In the genomic region with DNA sequence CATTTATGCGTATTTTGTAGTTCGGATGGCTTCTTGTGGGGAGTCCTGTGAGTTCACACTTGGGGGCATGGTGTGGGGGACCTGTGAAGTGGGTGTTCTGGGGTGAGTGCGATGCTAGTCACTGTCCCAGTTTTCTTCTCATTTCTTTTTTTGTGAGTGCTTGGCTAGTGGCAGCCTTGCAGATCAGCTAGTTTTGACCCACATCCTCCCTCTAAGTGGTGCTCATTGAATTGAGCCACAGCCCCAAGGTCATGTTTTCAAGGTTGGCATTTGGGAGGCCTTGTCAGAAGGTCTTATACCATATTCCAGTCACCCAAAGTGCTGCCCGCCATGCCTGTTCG, we compare ENCODE assay signal across 11 cellular contexts. TPM values are rescaled to one million over a fixed set of nuclear protein-coding genes. Genes with fewer than 3 reads are reported as not detected.
DNase-seq lines count a peak whose midpoint lies in the region; ATAC-seq and TF ChIP-seq lines count a peak whose summit lies in the region.
"Had no signal": no experiment of that assay in that cellular context is flagged by ENCODE, and none has a peak within 500 bp of the region (broad histone marks: within the 10 kb centered on the region; RNA-seq: fewer than 3 reads in every experiment).

No MANE protein-coding gene starts in this region.

- WGBS in IMR-90 (ENCODE audit: extremely low coverage in 2 of 2, insufficient read length in 1 of 2), 2 experiments: no CpG with 5 or more reads among the region's 5 CpGs
- 90 to 96% (median 95%) methylated on average over 5 of the region's 5 CpGs for WGBS in ovary, 3 donors

- no peak for TF ChIP-seq RAD21 in IMR-90 (IDR thresholded peaks at IDR 0.05; ENCODE audit: low read length)

- H3K14ac ChIP-seq in IMR-90 (replicated peaks; ENCODE audit: low read depth, low read length): 0 out of 2 replicates have a peak overlapping the region, but pooled peaks have one; percentile 29

- in situ Hi-C loops in IMR-90 (cut with MboI; ENCODE audit: low sequenced_read_pairs): no loop called here

- H2AK9ac ChIP-seq in IMR-90 (replicated peaks; ENCODE audit: low read depth, low read length, poor library complexity): no peak overlapping the region

- CTCF ChIA-PET in IMR-90 (lab: Yijun Ruan, JAX): no interaction called here
- CTCF ChIA-PET in activated CD4-positive, alpha-beta T cell treated with anti-CD3 and anti-CD28 coated beads, Interleukin-2, amount 10 ng/mL, durations not matched to agents 7 days and 5 days (lab: Charles Lee): interaction anchor here (0.6 to 3.8 kb wide), 7 partner anchors 9 to 164 kb away, joined by 3 to 15 read pairs (median 5); a partner anchor contains a TSS

- H3K4me1 ChIP-seq in IMR-90 (ENCODE audit: control insufficient read depth, insufficient read depth, low read length): peaks cover 18% of the 10 kb centered on the region
- no peaks in the 10 kb centered on the region for H3K4me1 ChIP-seq in ovary (ENCODE audit: insufficient read depth)

- H3K4me1 Mint-ChIP-seq in activated CD4-positive, alpha-beta T cell treated with anti-CD3 and anti-CD28 coated beads, Interleukin-2, amount 10 ng/mL, durations not matched to agents 7 days and 5 days: peaks cover 81% of the 10 kb centered on the region
- peaks cover 16% of the 10 kb centered on the region for H3K4me1 Mint-ChIP-seq in chondrocyte (ENCODE audit: low read depth)

- peak overlapping the region; percentile 76; the same call in 1 of the 2 replicates for H2BK120ac ChIP-seq in IMR-90 (ENCODE audit: low read depth, low read length)

- TF ChIP-seq CTCF in IMR-90 (conservative IDR thresholded peaks at IDR 0.05; ENCODE audit: low read depth, low read length) (no peak), chondrocyte (IDR thresholded peaks at IDR 0.05) (no peak), ovary (IDR thresholded peaks at IDR 0.05) (no peak)

- ATAC-seq in IMR-90 (ENCODE audit: low read depth): no peak

- H3K27ac Mint-ChIP-seq in activated CD4-positive, alpha-beta T cell treated with anti-CD3 and anti-CD28 coated beads, Interleukin-2, amount 10 ng/mL, durations not matched to agents 7 days and 5 days: peak overlapping the region; percentile 96
- H3K27ac Mint-ChIP-seq in chondrocyte (ENCODE audit: unreplicated experiment): no peak overlapping the region

- H3K4me3 ChIP-seq in IMR-90 (ENCODE audit: insufficient read depth, low read depth, low read length): no peak overlapping the region
- no peak overlapping the region for H3K4me3 ChIP-seq in ovary
- H3K4me3 ChIP-seq: right lobe of liver had no signal

- H3K79me1 ChIP-seq in IMR-90 (ENCODE audit: low read depth in 1 of 2, low read length in 2 of 2): peaks cover 53 to 90% of the 10 kb centered on the region in 2 experiments

- no peak overlapping the region for H3K27ac ChIP-seq in IMR-90 (ENCODE audit: insufficient read depth, low read length)
- H3K27ac ChIP-seq in ovary: no peak overlapping the region

- H4K91ac ChIP-seq in IMR-90 (ENCODE audit: insufficient read depth, low read depth, low read length): peak overlapping the region; percentile 48

- H3K4me2 ChIP-seq in IMR-90 (ENCODE audit: low read depth, low read length): no peak overlapping the region

- peaks cover 37% of the 10 kb centered on the region for H3K9me1 ChIP-seq in IMR-90 (ENCODE audit: insufficient read depth, low read length)

- no peaks in the 10 kb centered on the region for H3K9me3 Mint-ChIP-seq in activated CD4-positive, alpha-beta T cell treated with anti-CD3 and anti-CD28 coated beads, Interleukin-2, amount 10 ng/mL, durations not matched to agents 7 days and 5 days
- no peaks in the 10 kb centered on the region for H3K9me3 Mint-ChIP-seq in chondrocyte (ENCODE audit: low read depth)

- TF ChIP-seq POLR2A in IMR-90 (IDR thresholded peaks at IDR 0.05; ENCODE audit: low read depth, low read length) (no peak), ovary (IDR thresholded peaks at IDR 0.05) (no peak)

- peaks cover 51% of the 10 kb centered on the region for H3K36me3 Mint-ChIP-seq in activated CD4-positive, alpha-beta T cell treated with anti-CD3 and anti-CD28 coated beads, Interleukin-2, amount 10 ng/mL, durations not matched to agents 7 days and 5 days (ENCODE audit: low read depth)
- H3K36me3 Mint-ChIP-seq in chondrocyte (ENCODE audit: low read depth): no peaks in the 10 kb centered on the region

- H3K36me3 ChIP-seq in IMR-90 (ENCODE audit: control insufficient read depth, insufficient read depth, low read length): no peaks in the 10 kb centered on the region
- H3K36me3 ChIP-seq in ovary: no peaks in the 10 kb centered on the region
- H3K36me3 ChIP-seq: right lobe of liver had no signal

- BruUV-seq in IMR-90 (replicated peaks; lab: Mats Ljungman, UMichigan): no TSS peak

- TF ChIP-seq EP300 in ovary (IDR thresholded peaks at IDR 0.05): no peak

- no peak overlapping the region for H2BK5ac ChIP-seq in IMR-90 (ENCODE audit: low read depth, low read length, poor library complexity, severe bottlenecking)

- intact Hi-C loops in IMR-90 (cut with micrococcal nuclease): no loop called here
- intact Hi-C loops in ovary (cut with DNase I): no loop called here

- DNase-seq in IMR-90 (no peak), chondrocyte (ENCODE audit: low spot score) (peak; percentile 26), mesenteric fat pad (ENCODE audit: low spot score) (no peak), ovary (no peak), COLO829 (ENCODE audit: low spot score) (no peak)
- DNase-seq in activated CD4-positive, alpha-beta T cell treated with anti-CD3 and anti-CD28 coated beads, Interleukin-2, amount 10 ng/mL, durations not matched to agents 7 days and 5 days: peak; percentile 26
- DNase-seq in stimulated activated CD8-positive, alpha-beta memory T cell treated with anti-CD3 and anti-CD28 coated beads, Interleukin-4, amount 100 ng/mL, for 48 hours: peak; percentile 78
- DNase-seq: amniotic stem cell, NCI-H1694, right lobe of liver, T1000 had no signal

- H3K9ac ChIP-seq in IMR-90 (ENCODE audit: low read depth, low read length): no peak overlapping the region

- POLR2A ChIA-PET in IMR-90 (lab: Charles Lee; ENCODE audit: unreplicated experiment): no interaction called here
- POLR2A ChIA-PET in activated CD4-positive, alpha-beta T cell treated with anti-CD3 and anti-CD28 coated beads, Interleukin-2, amount 10 ng/mL, durations not matched to agents 7 days and 5 days (lab: Charles Lee): interaction anchor here (0.5 to 1.1 kb wide), 3 partner anchors 10 to 739 kb away, joined by 4 to 5 read pairs (median 5); no protein-coding TSS in a partner anchor

- H3K9me3 ChIP-seq in IMR-90 (ENCODE audit: control insufficient read depth, insufficient read depth, low read length) (no peaks in the 10 kb centered on the region), ovary (no peaks in the 10 kb centered on the region)
- H3K9me3 ChIP-seq: right lobe of liver had no signal

- H3K18ac ChIP-seq in IMR-90 (ENCODE audit: low read depth, low read length): no peak overlapping the region

- H3K23ac ChIP-seq in IMR-90 (ENCODE audit: low read depth, low read length): no peak overlapping the region

- peak overlapping the region; percentile 28; the same call in 1 of the 2 replicates for H4K5ac ChIP-seq in IMR-90 (ENCODE audit: low read depth, low read length)

- 0 out of 2 replicates have a peak overlapping the region, but pooled peaks have one; percentile 84 for H3K4ac ChIP-seq in IMR-90 (ENCODE audit: low read depth, low read length)

- peak overlapping the region; percentile 54 for H2AK5ac ChIP-seq in IMR-90 (ENCODE audit: low read depth, low read length)

- peak overlapping the region; percentile 53; the same call in 1 of the 3 replicates for H2BK15ac ChIP-seq in IMR-90 (ENCODE audit: low read depth, low read length)

- no peaks in the 10 kb centered on the region for H3K27me3 ChIP-seq in IMR-90 (ENCODE audit: control insufficient read depth, insufficient read depth, low read length)
- no peaks in the 10 kb centered on the region for H3K27me3 ChIP-seq in ovary
- H3K27me3 ChIP-seq: right lobe of liver had no signal

- H2AFZ ChIP-seq in IMR-90 (replicated peaks; ENCODE audit: low read length, poor library complexity): no peak overlapping the region

- H3K27me3 Mint-ChIP-seq in activated CD4-positive, alpha-beta T cell treated with anti-CD3 and anti-CD28 coated beads, Interleukin-2, amount 10 ng/mL, durations not matched to agents 7 days and 5 days: no peaks in the 10 kb centered on the region
- H3K27me3 Mint-ChIP-seq in chondrocyte (ENCODE audit: low read depth): no peaks in the 10 kb centered on the region

- H4K8ac ChIP-seq in IMR-90 (ENCODE audit: low read depth in 2 of 2, low read length in 2 of 2): no peak overlapping the region

- no peak overlapping the region for H3K56ac ChIP-seq in IMR-90 (ENCODE audit: extremely low read depth, insufficient read depth, low read length)

- H2BK20ac ChIP-seq in IMR-90 (ENCODE audit: low read depth, low read length): no peak overlapping the region

- H4K20me1 ChIP-seq in IMR-90 (ENCODE audit: insufficient read depth, low read length): peaks cover 17% of the 10 kb centered on the region

- dilution Hi-C loops in IMR-90 (cut with HindIII; ENCODE audit: low sequenced_read_pairs, unreplicated experiment): no loop called here

- peak overlapping the region; percentile 7 for H3K4me3 Mint-ChIP-seq in activated CD4-positive, alpha-beta T cell treated with anti-CD3 and anti-CD28 coated beads, Interleukin-2, amount 10 ng/mL, durations not matched to agents 7 days and 5 days
- H3K4me3 Mint-ChIP-seq in chondrocyte (ENCODE audit: unreplicated experiment): no peak overlapping the region

TF ChIP-seq in IMR-90, 13 proteins besides CTCF, POLR2A, EP300 and RAD21 (continues in another document):
- no peak for TF ChIP-seq MXI1 (IDR thresholded peaks at IDR 0.05; ENCODE audit: borderline replicate concordance, low read depth, low read length)
- no peak for TF ChIP-seq FOS (IDR thresholded peaks at IDR 0.05; ENCODE audit: low read depth, low read length)
- TF ChIP-seq NFE2L2 (IDR thresholded peaks at IDR 0.05; ENCODE audit: low read depth, low read length): no peak
- TF ChIP-seq CEBPB (IDR thresholded peaks at IDR 0.05; ENCODE audit: low read depth, low read length): no peak
- TF ChIP-seq, protein P1, sequence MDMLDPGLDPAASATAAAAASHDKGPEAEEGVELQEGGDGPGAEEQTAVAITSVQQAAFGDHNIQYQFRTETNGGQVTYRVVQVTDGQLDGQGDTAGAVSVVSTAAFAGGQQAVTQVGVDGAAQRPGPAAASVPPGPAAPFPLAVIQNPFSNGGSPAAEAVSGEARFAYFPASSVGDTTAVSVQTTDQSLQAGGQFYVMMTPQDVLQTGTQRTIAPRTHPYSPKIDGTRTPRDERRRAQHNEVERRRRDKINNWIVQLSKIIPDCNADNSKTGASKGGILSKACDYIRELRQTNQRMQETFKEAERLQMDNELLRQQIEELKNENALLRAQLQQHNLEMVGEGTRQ (IDR thresholded peaks at IDR 0.05; ENCODE audit: low read depth, low read length): no peak

RNA-seq across cellular contexts. Expression of a gene that starts 31.7 kb away (rescaled TPM):
- total RNA-seq in IMR-90 (2012; rRNA removed): 13.6 and 14.9 TPM in 2 replicates
- polyA plus RNA-seq in IMR-90 (2012; rRNA removed): 5.3 and 5.6 TPM in 2 replicates
- 2.2 and 2.4 TPM in 2 replicates for polyA plus RNA-seq in IMR-90 (2012; cell fraction: cytosol; rRNA removed)
- polyA plus RNA-seq in IMR-90 (2012; cell fraction: nucleus; rRNA removed; ENCODE audit: low replicate concordance): 3.4 and 6.7 TPM in 2 replicates
- total RNA-seq in activated CD4-positive, alpha-beta T cell treated with anti-CD3 and anti-CD28 coated beads, Interleukin-2, amount 10 ng/mL, durations not matched to agents 7 days and 5 days: 10 to 100 TPM; 75.2 to 81.3 TPM
- total RNA-seq in chondrocyte: 5.9 to 18.1 TPM (median 16.4 TPM) in 3 replicates
- 24.0 TPM for total RNA-seq in mesenteric fat pad
- total RNA-seq in ovary: 10 to 100 TPM in 1 of 7 donors, 1 to 10 TPM in 6; 3.3 to 16.1 (median 5.5) TPM
- polyA plus RNA-seq in ovary: 1 to 10 TPM; 1.6 to 6.0 TPM

Comparison
In these comparisons a context has a peak if more than half of its experiments do, and no peak if none do; other contexts are left out.
1. DNase-seq: peak in activated CD4-positive, alpha-beta T cell treated with anti-CD3 and anti-CD28 coated beads, Interleukin-2, amount 10 ng/mL, durations not matched to agents 7 days and 5 days (single experiment), chondrocyte (single experiment) and stimulated activated CD8-positive, alpha-beta memory T cell treated with anti-CD3 and anti-CD28 coated beads, Interleukin-4, amount 100 ng/mL, for 48 hours (single experiment); none in IMR-90 (single experiment), mesenteric fat pad (single experiment), ovary (0 of 5) and COLO829 (single experiment).